In genomic region chr12:15632708-15633107, GRCh38 we compare ENCODE assay signal across 2 cellular contexts.
TF ChIP-seq lines count a peak whose summit lies in the region.

No MANE protein-coding gene starts in this region.

TF ChIP-seq in A549, 52 proteins besides CTCF, POLR2A, EP300 and RAD21:
- TF ChIP-seq PBX3 (IDR thresholded peaks at IDR 0.05) (no peak), JUNB (IDR thresholded peaks at IDR 0.05) (no peak), RCOR1 (IDR thresholded peaks at IDR 0.05; ENCODE audit: low read depth, low read length) (no peak), HEYL (CRISPR knock-in tag; IDR thresholded peaks at IDR 0.05) (no peak), ELK1 (IDR thresholded peaks at IDR 0.05; ENCODE audit: low read depth, low read length) (no peak), RARB (CRISPR knock-in tag; IDR thresholded peaks at IDR 0.05) (no peak)
TF ChIP-seq in A549: peak in this region for 0.

TF ChIP-seq in IMR-90, 13 proteins besides CTCF, POLR2A, EP300 and RAD21 (continued from another document):
- TF ChIP-seq ELK1 (IDR thresholded peaks at IDR 0.05; ENCODE audit: borderline replicate concordance, low read depth, low read length) (no peak), RFX5 (IDR thresholded peaks at IDR 0.05; ENCODE audit: low read depth, low read length) (no peak), BHLHE40 (IDR thresholded peaks at IDR 0.05; ENCODE audit: low read depth, low read length) (no peak), CEBPB (IDR thresholded peaks at IDR 0.05; ENCODE audit: low read depth, low read length) (no peak), MAFK (IDR thresholded peaks at IDR 0.05; ENCODE audit: low read depth, low read length) (no peak), USF2 (IDR thresholded peaks at IDR 0.05; ENCODE audit: low read depth, low read length) (no peak), NFE2L2 (IDR thresholded peaks at IDR 0.05; ENCODE audit: low read depth, low read length) (no peak), SMC3 (IDR thresholded peaks at IDR 0.05; ENCODE audit: low read depth, low read length) (no peak), FOS (IDR thresholded peaks at IDR 0.05; ENCODE audit: low read depth, low read length) (no peak), MAZ (IDR thresholded peaks at IDR 0.05; ENCODE audit: borderline replicate concordance, low read depth, low read length) (no peak)
